ENCODE assay signal across 21 cellular contexts in the genomic region with DNA sequence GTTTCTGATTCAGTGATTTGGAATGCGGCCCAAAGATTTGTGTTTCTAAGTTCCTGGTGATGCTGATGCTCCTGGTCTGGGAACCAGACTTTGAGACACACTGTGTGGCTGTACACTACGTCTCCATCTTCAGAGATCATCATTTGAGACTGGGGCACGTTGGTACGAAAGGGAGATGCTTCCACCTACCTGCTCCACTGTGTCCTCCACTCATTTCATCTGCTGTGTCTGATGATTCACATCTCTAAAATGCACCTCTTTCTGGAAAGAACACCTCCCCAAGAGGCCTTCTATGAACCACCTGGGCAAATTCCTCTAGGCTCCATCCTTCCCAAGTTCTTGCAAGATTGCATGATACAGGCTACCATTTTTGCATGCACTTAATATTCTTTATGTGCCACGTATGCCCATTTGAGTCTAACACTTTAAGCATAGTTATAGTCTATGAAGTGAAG.
"Had no signal": no experiment of that assay in that cellular context is flagged by ENCODE, and none has a peak within 500 bp of the region (broad histone marks: within the 10 kb centered on the region; RNA-seq: fewer than 3 reads in every experiment).

No MANE protein-coding gene starts in this region.

- H3K9me3 ChIP-seq: colonic mucosa, heart left ventricle, left ventricle myocardium inferior, lower lobe of right lung, psoas muscle, testis, tibial nerve, upper lobe of right lung, vagina had no signal

- H3K36me3 ChIP-seq: colonic mucosa, heart left ventricle, left ventricle myocardium inferior, lower lobe of right lung, tibial nerve, upper lobe of right lung, vagina had no signal

- H3K27ac ChIP-seq: colonic mucosa, heart left ventricle, left ventricle myocardium inferior, lower lobe of right lung, psoas muscle, skin epidermis, testis, tibial nerve, upper lobe of right lung, vagina had no signal

- H3K4me1 ChIP-seq: lower lobe of right lung, testis, tibial nerve, upper lobe of right lung, vagina had no signal

- H3K4me3 ChIP-seq: colonic mucosa, heart left ventricle, left ventricle myocardium inferior, lower lobe of right lung, skin epidermis, testis, tibial nerve, upper lobe of right lung, vagina had no signal

- H3K27me3 ChIP-seq: colonic mucosa, heart left ventricle, testis, tibial nerve, upper lobe of right lung, vagina had no signal

- DNase-seq: colonic mucosa; effector CD4-positive, alpha-beta T cell; heart left ventricle; hippocampal formation; islet precursor cell; left cardiac atrium; left ventricle myocardium inferior; lower lobe of right lung; mesendoderm; naive B cell; psoas muscle; stimulated activated CD4-positive, alpha-beta T cell treated with anti-CD3 and anti-CD28 coated beads, Interleukin-2, amount 100 ng/mL, for 24 hours; stimulated activated CD4-positive, alpha-beta T cell treated with anti-CD3 and anti-CD28 coated beads, Interleukin-4, amount 100 ng/mL, for 4 hours; stimulated activated naive B cell treated with anti-CD40 and anti-IgM and Interleukin-4, amounts not matched to agents 10 μg/mL and 1 μg/mL and 100 μg/mL, for 72 hours; stimulated activated naive CD8-positive, alpha-beta T cell treated with anti-CD3 and anti-CD28 coated beads, Interleukin-15, amount 100 ng/mL, for 72 hours; testis; upper lobe of right lung had no signal

- ATAC-seq: heart left ventricle; left cardiac atrium; lower lobe of right lung; sciatic nerve; stimulated activated naive B cell treated with anti-CD40 and anti-IgM and Interleukin-4, amounts not matched to agents 10 μg/mL and 1 μg/mL and 100 μg/mL, for 72 hours; stimulated activated naive CD8-positive, alpha-beta T cell treated with anti-CD3 and anti-CD28 coated beads, Interleukin-15, amount 100 ng/mL, for 72 hours; upper lobe of right lung had no signal
